1 cellular context compared by ENCODE assay signal in genomic region chr1:8943516-8943896, GRCh38.
TF ChIP-seq lines count a peak whose summit lies in the region.

No MANE protein-coding gene starts in this region.

TF ChIP-seq in HepG2, 621 proteins besides CTCF, POLR2A, EP300 and RAD21 (continued from another document):
- no peak for TF ChIP-seq ZXDC (CRISPR knock-in tag; IDR thresholded peaks at IDR 0.05)
- no peak for TF ChIP-seq TAF1 (CRISPR knock-in tag; IDR thresholded peaks at IDR 0.05)
- TF ChIP-seq PRMT3 (CRISPR knock-in tag; IDR thresholded peaks at IDR 0.05; ENCODE audit: borderline replicate concordance, low read depth), result no peak
- TF ChIP-seq ZNF660 (CRISPR knock-in tag; IDR thresholded peaks at IDR 0.05; ENCODE audit: borderline replicate concordance, low read depth), result no peak
- TF ChIP-seq THAP7 (CRISPR knock-in tag; IDR thresholded peaks at IDR 0.05), result no peak
- TF ChIP-seq ZNF142 (CRISPR knock-in tag; IDR thresholded peaks at IDR 0.05), result no peak
- no peak for TF ChIP-seq MLXIP (CRISPR knock-in tag; IDR thresholded peaks at IDR 0.05; ENCODE audit: borderline replicate concordance)
- no peak for TF ChIP-seq TBL1XR1 (IDR thresholded peaks at IDR 0.05; ENCODE audit: borderline replicate concordance, low read length, partially characterized antibody)
